In the genomic region with DNA sequence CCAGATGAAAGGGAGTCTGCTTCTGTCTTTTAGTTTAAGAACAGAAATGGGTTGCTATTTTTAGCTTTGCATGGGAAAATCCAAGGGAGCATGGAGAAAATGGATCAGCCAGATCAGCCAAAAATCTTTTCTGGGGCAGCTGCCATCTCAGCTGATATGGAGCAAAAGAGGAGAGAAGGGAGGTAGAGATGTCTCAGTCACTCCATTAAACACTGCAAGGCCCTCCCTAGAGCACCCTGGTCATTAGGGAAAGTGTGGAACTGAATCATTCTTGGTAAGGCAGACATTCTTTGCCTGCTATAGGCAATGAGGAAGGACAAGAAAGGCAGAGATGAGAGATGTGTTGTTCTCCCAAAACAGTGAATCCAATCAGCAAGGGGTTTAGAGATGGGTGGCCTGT, we compare ENCODE assay signal across 16 cellular contexts.
"Had no signal": no experiment of that assay in that cellular context is flagged by ENCODE, and none has a peak within 500 bp of the region (broad histone marks: within the 10 kb centered on the region; RNA-seq: fewer than 3 reads in every experiment).

No MANE protein-coding gene starts in this region.

- H3K27ac ChIP-seq: ascending aorta, colonic mucosa, sigmoid colon, suprapubic skin had no signal

- H3K36me3 Mint-ChIP-seq: activated naive CD4-positive, alpha-beta T cell treated with anti-CD3 and anti-CD28 coated beads, Interleukin-2, amount 50 U/mL, for 72 hours; stimulated activated naive B cell treated with anti-CD40 and anti-IgM and Interleukin-4, amounts not matched to agents 10 μg/mL and 1 μg/mL and 100 μg/mL, for 72 hours had no signal

- H3K27ac Mint-ChIP-seq: activated CD8-positive, alpha-beta memory T cell treated with anti-CD3 and anti-CD28 coated beads, Interleukin-2, amount 10 ng/mL, durations not matched to agents 7 days and 5 days; activated naive CD4-positive, alpha-beta T cell treated with anti-CD3 and anti-CD28 coated beads, Interleukin-2, amount 50 U/mL, for 72 hours; activated T-cell treated with anti-CD3 and anti-CD28 coated beads, Interleukin-2, amount 50 U/mL, for 24 hours; nephron progenitor cell; stimulated activated naive B cell treated with anti-CD40 and anti-IgM and Interleukin-4, amounts not matched to agents 10 μg/mL and 1 μg/mL and 100 μg/mL, for 72 hours had no signal

- H3K27me3 Mint-ChIP-seq: activated CD8-positive, alpha-beta memory T cell treated with anti-CD3 and anti-CD28 coated beads, Interleukin-2, amount 10 ng/mL, durations not matched to agents 7 days and 5 days; activated T-cell treated with anti-CD3 and anti-CD28 coated beads, Interleukin-2, amount 50 U/mL, for 24 hours had no signal

- H3K9me3 ChIP-seq: ascending aorta, colonic mucosa, gastroesophageal sphincter, mucosa of descending colon, sigmoid colon, suprapubic skin had no signal

- DNase-seq: activated CD8-positive, alpha-beta memory T cell treated with anti-CD3 and anti-CD28 coated beads, Interleukin-2, amount 10 ng/mL, durations not matched to agents 7 days and 5 days; activated effector memory CD4-positive, alpha-beta T cell treated with anti-CD3 and anti-CD28 coated beads, Interleukin-2, amount 50 U/mL, for 16 hours; activated T-cell treated with anti-CD3 and anti-CD28 coated beads, Interleukin-2, amount 50 U/mL, for 24 hours; colonic mucosa; effector CD4-positive, alpha-beta T cell; hippocampal formation; mammary epithelial cell; mucosa of descending colon; nephron progenitor cell; sigmoid colon; stimulated activated CD4-positive, alpha-beta T cell treated with anti-CD3 and anti-CD28 coated beads, Interleukin-2, amount 100 ng/mL, for 24 hours; stimulated activated naive B cell treated with anti-CD40 and anti-IgM and Interleukin-4, amounts not matched to agents 10 μg/mL and 1 μg/mL and 100 μg/mL, for 72 hours had no signal

- H3K4me3 ChIP-seq: ascending aorta, colonic mucosa, gastroesophageal sphincter, mucosa of descending colon, sigmoid colon, suprapubic skin had no signal

- ATAC-seq: activated CD8-positive, alpha-beta memory T cell treated with anti-CD3 and anti-CD28 coated beads, Interleukin-2, amount 10 ng/mL, durations not matched to agents 7 days and 5 days; activated naive CD4-positive, alpha-beta T cell treated with anti-CD3 and anti-CD28 coated beads, Interleukin-2, amount 50 U/mL, for 72 hours; gastroesophageal sphincter; mucosa of descending colon; stimulated activated naive B cell treated with anti-CD40 and anti-IgM and Interleukin-4, amounts not matched to agents 10 μg/mL and 1 μg/mL and 100 μg/mL, for 72 hours had no signal

- H3K27me3 ChIP-seq: ascending aorta, colonic mucosa, gastroesophageal sphincter, sigmoid colon had no signal

- H3K9me3 Mint-ChIP-seq: activated T-cell treated with anti-CD3 and anti-CD28 coated beads, Interleukin-2, amount 50 U/mL, for 24 hours; nephron progenitor cell had no signal

- H3K4me1 Mint-ChIP-seq: stimulated activated naive B cell treated with anti-CD40 and anti-IgM and Interleukin-4, amounts not matched to agents 10 μg/mL and 1 μg/mL and 100 μg/mL, for 72 hours had no signal

- H3K4me3 Mint-ChIP-seq: activated CD8-positive, alpha-beta memory T cell treated with anti-CD3 and anti-CD28 coated beads, Interleukin-2, amount 10 ng/mL, durations not matched to agents 7 days and 5 days; activated T-cell treated with anti-CD3 and anti-CD28 coated beads, Interleukin-2, amount 50 U/mL, for 24 hours; nephron progenitor cell; stimulated activated naive B cell treated with anti-CD40 and anti-IgM and Interleukin-4, amounts not matched to agents 10 μg/mL and 1 μg/mL and 100 μg/mL, for 72 hours had no signal

- H3K36me3 ChIP-seq: ascending aorta, colonic mucosa, gastroesophageal sphincter, sigmoid colon, suprapubic skin had no signal
